1 cellular context compared by ENCODE assay signal in the genomic region with DNA sequence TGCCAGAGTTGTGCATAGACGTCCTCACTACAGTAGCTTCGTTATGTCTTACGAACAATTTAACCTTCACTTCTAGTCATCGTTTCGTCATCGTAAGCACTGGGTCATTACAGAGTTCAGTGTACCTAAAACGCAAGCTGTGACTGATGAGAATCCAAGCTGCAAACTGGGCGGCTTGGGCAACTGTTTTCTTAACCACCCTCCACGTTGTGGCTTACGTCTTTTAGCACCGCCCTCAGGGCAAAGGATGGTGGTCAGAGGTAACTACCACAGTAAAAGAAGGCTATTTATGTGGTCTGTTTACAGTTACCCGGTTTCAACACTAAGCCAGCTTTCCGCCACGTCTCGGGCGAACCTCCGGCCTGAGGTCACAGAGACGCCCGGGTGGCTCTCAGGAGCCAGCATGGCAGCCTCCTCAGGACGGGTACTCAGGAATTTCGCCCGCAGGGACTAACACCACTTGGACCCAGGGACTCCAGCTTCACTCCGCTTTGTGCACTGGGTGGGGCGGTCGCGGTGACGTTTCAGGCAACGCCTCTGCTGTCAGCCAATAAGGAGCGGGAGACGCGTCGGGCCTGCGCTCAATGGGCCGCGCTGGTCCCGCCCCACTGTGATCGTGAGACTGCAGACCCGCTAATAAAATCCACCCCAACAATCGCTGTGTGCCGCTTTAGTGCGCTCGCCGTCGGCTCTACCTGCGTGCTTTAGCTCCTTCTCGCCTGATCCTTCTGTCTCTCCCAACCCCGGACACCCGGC.
A peak's percentile ranks its signal among the peaks of the same experiment; 100 is the strongest.
TF ChIP-seq lines count a peak whose summit lies in the region.

A gene (plus strand): TSS at position 665 of the 756 bp plus-strand sequence. CDS start 148 bp downstream, outside the sequence.

TF ChIP-seq in SK-N-SH, 30 proteins besides CTCF, POLR2A, EP300 and RAD21 (continued from another document):
- TF ChIP-seq, protein P1, sequence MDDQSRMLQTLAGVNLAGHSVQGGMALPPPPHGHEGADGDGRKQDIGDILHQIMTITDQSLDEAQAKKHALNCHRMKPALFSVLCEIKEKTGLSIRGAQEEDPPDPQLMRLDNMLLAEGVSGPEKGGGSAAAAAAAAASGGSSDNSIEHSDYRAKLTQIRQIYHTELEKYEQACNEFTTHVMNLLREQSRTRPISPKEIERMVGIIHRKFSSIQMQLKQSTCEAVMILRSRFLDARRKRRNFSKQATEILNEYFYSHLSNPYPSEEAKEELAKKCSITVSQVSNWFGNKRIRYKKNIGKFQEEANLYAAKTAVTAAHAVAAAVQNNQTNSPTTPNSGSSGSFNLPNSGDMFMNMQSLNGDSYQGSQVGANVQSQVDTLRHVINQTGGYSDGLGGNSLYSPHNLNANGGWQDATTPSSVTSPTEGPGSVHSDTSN (IDR thresholded peaks at IDR 0.05): 0 out of 2 replicates have a peak, but pooled peaks have one; percentile 17
- TF ChIP-seq, protein P2, sequence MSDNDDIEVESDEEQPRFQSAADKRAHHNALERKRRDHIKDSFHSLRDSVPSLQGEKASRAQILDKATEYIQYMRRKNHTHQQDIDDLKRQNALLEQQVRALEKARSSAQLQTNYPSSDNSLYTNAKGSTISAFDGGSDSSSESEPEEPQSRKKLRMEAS (IDR thresholded peaks at IDR 0.05; ENCODE audit: low read depth): peak; percentile 82
- TF ChIP-seq MXI1 (IDR thresholded peaks at IDR 0.05; ENCODE audit: low read depth, low read length): no peak
- TF ChIP-seq, protein P3, sequence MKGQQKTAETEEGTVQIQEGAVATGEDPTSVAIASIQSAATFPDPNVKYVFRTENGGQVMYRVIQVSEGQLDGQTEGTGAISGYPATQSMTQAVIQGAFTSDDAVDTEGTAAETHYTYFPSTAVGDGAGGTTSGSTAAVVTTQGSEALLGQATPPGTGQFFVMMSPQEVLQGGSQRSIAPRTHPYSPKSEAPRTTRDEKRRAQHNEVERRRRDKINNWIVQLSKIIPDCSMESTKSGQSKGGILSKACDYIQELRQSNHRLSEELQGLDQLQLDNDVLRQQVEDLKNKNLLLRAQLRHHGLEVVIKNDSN (IDR thresholded peaks at IDR 0.05; ENCODE audit: borderline replicate concordance, low read depth): no peak
- TF ChIP-seq ELF1 (IDR thresholded peaks at IDR 0.05): peak; percentile 16; the same call in 1 of the 2 replicates
- no peak for TF ChIP-seq FOXM1 (IDR thresholded peaks at IDR 0.05; ENCODE audit: low read depth)
- no peak for TF ChIP-seq EZH2phosphoT487 (IDR thresholded peaks at IDR 0.05; ENCODE audit: borderline replicate concordance, low read depth)
- TF ChIP-seq FOXJ3 (CRISPR knock-in tag; IDR thresholded peaks at IDR 0.05): peak; percentile 18; the same call in 1 of the 2 replicates
- TF ChIP-seq RCOR1 (IDR thresholded peaks at IDR 0.05; ENCODE audit: low read length): no peak
- no peak for TF ChIP-seq JUND (IDR thresholded peaks at IDR 0.05)
- peak; percentile 71 for TF ChIP-seq TAF1 (IDR thresholded peaks at IDR 0.05; ENCODE audit: borderline replicate concordance, low read depth, low read length)
- TF ChIP-seq POLR2AphosphoS5 (IDR thresholded peaks at IDR 0.05; ENCODE audit: low read depth, low read length): peak; percentile 96
- no peak for TF ChIP-seq NFIC (IDR thresholded peaks at IDR 0.05; ENCODE audit: borderline replicate concordance)
- no peak for TF ChIP-seq RXRA (IDR thresholded peaks at IDR 0.05; ENCODE audit: borderline replicate concordance, low read depth)
- TF ChIP-seq YY1 (IDR thresholded peaks at IDR 0.05; ENCODE audit: low read depth): peak; percentile 73; the same call in 1 of the 2 replicates
- TF ChIP-seq TEAD4 (IDR thresholded peaks at IDR 0.05; ENCODE audit: borderline replicate concordance, insufficient read depth): no peak
- no peak for TF ChIP-seq GABPA (IDR thresholded peaks at IDR 0.05; ENCODE audit: low read depth)
- peak; percentile 57; the same call in 1 of the 2 replicates for TF ChIP-seq NRF1 (IDR thresholded peaks at IDR 0.05; ENCODE audit: low read depth, low read length)
- peak; percentile 79 for TF ChIP-seq RFX5 (IDR thresholded peaks at IDR 0.05; ENCODE audit: low read length)
- no peak for TF ChIP-seq MEF2A (IDR thresholded peaks at IDR 0.05; ENCODE audit: borderline replicate concordance, low read depth)
- TF ChIP-seq, protein P4, sequence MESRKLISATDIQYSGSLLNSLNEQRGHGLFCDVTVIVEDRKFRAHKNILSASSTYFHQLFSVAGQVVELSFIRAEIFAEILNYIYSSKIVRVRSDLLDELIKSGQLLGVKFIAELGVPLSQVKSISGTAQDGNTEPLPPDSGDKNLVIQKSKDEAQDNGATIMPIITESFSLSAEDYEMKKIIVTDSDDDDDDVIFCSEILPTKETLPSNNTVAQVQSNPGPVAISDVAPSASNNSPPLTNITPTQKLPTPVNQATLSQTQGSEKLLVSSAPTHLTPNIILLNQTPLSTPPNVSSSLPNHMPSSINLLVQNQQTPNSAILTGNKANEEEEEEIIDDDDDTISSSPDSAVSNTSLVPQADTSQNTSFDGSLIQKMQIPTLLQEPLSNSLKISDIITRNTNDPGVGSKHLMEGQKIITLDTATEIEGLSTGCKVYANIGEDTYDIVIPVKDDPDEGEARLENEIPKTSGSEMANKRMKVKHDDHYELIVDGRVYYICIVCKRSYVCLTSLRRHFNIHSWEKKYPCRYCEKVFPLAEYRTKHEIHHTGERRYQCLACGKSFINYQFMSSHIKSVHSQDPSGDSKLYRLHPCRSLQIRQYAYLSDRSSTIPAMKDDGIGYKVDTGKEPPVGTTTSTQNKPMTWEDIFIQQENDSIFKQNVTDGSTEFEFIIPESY (IDR thresholded peaks at IDR 0.05; ENCODE audit: borderline replicate concordance, low read depth): no peak
- no peak for TF ChIP-seq SMC3 (IDR thresholded peaks at IDR 0.05; ENCODE audit: low read depth, low read length)
